In genomic region chr13:111572956-111573355, GRCh38 we compare ENCODE assay signal across 19 cellular contexts.
DNase-seq lines count a peak whose midpoint lies in the region; ATAC-seq, FAIRE-seq and TF ChIP-seq lines count a peak whose summit lies in the region.
"Had no signal": no experiment of that assay in that cellular context is flagged by ENCODE, and none has a peak within 500 bp of the region (broad histone marks: within the 10 kb centered on the region; RNA-seq: fewer than 3 reads in every experiment).

No MANE protein-coding gene starts in this region.

- no TSS peak for BruUV-seq in A673 (replicated peaks; lab: Mats Ljungman, UMichigan)

- CTCF ChIA-PET in A673 (lab: Charles Lee): no interaction called here

- no peak overlapping the region for H3K27ac ChIP-seq in A673 (ENCODE audit: low read depth, low read length, poor library complexity, severe bottlenecking)
- H3K27ac ChIP-seq: A549, heart right ventricle, SJCRH30 had no signal

- peaks cover 17% of the 10 kb centered on the region for H3K9me3 ChIP-seq in A673 (ENCODE audit: low read depth, low read length, poor library complexity, severe bottlenecking)
- H3K9me3 ChIP-seq: SJCRH30 had no signal

- no peak overlapping the region for H3K4me3 ChIP-seq in A673 (ENCODE audit: low read depth, low read length, poor library complexity, severe bottlenecking)
- H3K4me3 ChIP-seq: A549, GM12878, heart right ventricle, SJCRH30 had no signal

- intact Hi-C loops in left colon (cut with DNase I, micrococcal nuclease): no loop called here
- intact Hi-C loops in A673 (cut with micrococcal nuclease; ENCODE audit: unreplicated experiment): no loop called here

- ATAC-seq in left colon: peak; percentile 70
- no peak for ATAC-seq in GM21529 (IDR thresholded peaks at IDR 0.05; ENCODE audit: unreplicated experiment)
- ATAC-seq: A549; activated naive CD4-positive, alpha-beta T cell treated with anti-CD3 and anti-CD28 coated beads, Interleukin-2, amount 50 U/mL, for 72 hours; GM12878; heart right ventricle had no signal

- FAIRE-seq in HTR-8/SVneo (lab: Jason Lieb, UNC): no peak
- FAIRE-seq: A549, GM12878 had no signal

- H3K27me3 ChIP-seq in A673 (replicated peaks; ENCODE audit: insufficient read depth, low read depth, low read length, poor library complexity): peaks cover 8% of the 10 kb centered on the region
- H3K27me3 ChIP-seq: SJCRH30 had no signal

- POLR2A ChIA-PET in A673 (lab: Charles Lee; ENCODE audit: low non-redundant PET): no interaction called here

- H3K4me1 ChIP-seq in A673 (ENCODE audit: insufficient read depth, low read length, poor library complexity, severe bottlenecking): no peaks in the 10 kb centered on the region
- H3K4me1 ChIP-seq: A549, heart right ventricle, SJCRH30 had no signal

- H3K36me3 ChIP-seq in A673 (ENCODE audit: insufficient read depth, low read length, poor library complexity, severe bottlenecking): no peaks in the 10 kb centered on the region
- H3K36me3 ChIP-seq: heart right ventricle, SJCRH30 had no signal

- peak; percentile 77 for DNase-seq in DMS 273 (lab: John Stamatoyannopoulos, UW; ENCODE audit: unreplicated experiment)
- DNase-seq in NCI-H1694 treated with DMSO at 0.1 percent for 48 hours (lab: John Stamatoyannopoulos, UW): peak; percentile 75
- peak; percentile 89 to 96 for DNase-seq in NCI-H524 (lab: John Stamatoyannopoulos, UW)
- peak; percentile 34 to 56 for DNase-seq in left colon
- no peak for DNase-seq in KG1 (lab: John Stamatoyannopoulos, UW)
- no peak for DNase-seq in HTR-8/SVneo (ENCODE audit: insufficient read length, low spot score)
- no peak for DNase-seq in A673 (ENCODE audit: low spot score)
- DNase-seq: activated CD4-positive, alpha-beta T cell treated with anti-CD3 and anti-CD28 coated beads, Interleukin-2, amount 10 ng/mL, durations not matched to agents 7 days and 5 days; CD4-positive, CD25-positive, alpha-beta regulatory T cell; GOT3; heart right ventricle; MM.1S; SJCRH30; stimulated activated CD4-positive, alpha-beta T cell treated with anti-CD3 and anti-CD28 coated beads, Interleukin-4, amount 100 ng/mL, for 4 hours; T1000 had no signal

- no peak for TF ChIP-seq CTCF in A673 (conservative IDR thresholded peaks at IDR 0.05; ENCODE audit: low read depth, low read length)

Comparison
In these comparisons a context has a peak if more than half of its experiments do, and no peak if none do; other contexts are left out.
1. DNase-seq: peak in DMS 273 (single experiment), NCI-H1694 treated with DMSO at 0.1 percent for 48 hours (single experiment), NCI-H524 (2 of 2) and left colon (2 of 2); none in KG1 (single experiment), HTR-8/SVneo (single experiment) and A673 (single experiment).